ENCODE assay signal across 1 cellular context in genomic region chrX:40149286-40150175, GRCh38.
TF ChIP-seq lines count a peak whose summit lies in the region.

No MANE protein-coding gene starts in this region.

TF ChIP-seq in K562, 482 proteins besides CTCF, POLR2A, EP300 and RAD21:
- no peak for TF ChIP-seq TFAM (CRISPR knock-in tag; conservative IDR thresholded peaks at IDR 0.05)
- no peak for TF ChIP-seq ZNF77 (CRISPR knock-in tag; IDR thresholded peaks at IDR 0.05)
- TF ChIP-seq, protein P1, sequence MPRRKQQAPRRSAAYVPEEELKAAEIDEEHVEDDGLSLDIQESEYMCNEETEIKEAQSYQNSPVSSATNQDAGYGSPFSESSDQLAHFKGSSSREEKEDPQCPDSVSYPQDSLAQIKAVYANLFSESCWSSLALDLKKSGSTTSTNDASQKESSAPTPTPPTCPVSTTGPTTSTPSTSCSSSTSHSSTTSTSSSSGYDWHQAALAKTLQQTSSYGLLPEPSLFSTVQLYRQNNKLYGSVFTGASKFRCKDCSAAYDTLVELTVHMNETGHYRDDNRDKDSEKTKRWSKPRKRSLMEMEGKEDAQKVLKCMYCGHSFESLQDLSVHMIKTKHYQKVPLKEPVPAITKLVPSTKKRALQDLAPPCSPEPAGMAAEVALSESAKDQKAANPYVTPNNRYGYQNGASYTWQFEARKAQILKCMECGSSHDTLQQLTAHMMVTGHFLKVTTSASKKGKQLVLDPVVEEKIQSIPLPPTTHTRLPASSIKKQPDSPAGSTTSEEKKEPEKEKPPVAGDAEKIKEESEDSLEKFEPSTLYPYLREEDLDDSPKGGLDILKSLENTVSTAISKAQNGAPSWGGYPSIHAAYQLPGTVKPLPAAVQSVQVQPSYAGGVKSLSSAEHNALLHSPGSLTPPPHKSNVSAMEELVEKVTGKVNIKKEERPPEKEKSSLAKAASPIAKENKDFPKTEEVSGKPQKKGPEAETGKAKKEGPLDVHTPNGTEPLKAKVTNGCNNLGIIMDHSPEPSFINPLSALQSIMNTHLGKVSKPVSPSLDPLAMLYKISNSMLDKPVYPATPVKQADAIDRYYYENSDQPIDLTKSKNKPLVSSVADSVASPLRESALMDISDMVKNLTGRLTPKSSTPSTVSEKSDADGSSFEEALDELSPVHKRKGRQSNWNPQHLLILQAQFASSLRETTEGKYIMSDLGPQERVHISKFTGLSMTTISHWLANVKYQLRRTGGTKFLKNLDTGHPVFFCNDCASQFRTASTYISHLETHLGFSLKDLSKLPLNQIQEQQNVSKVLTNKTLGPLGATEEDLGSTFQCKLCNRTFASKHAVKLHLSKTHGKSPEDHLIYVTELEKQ (CRISPR knock-in tag; IDR thresholded peaks at IDR 0.05) = no peak
- TF ChIP-seq KDM4B (IDR thresholded peaks at IDR 0.05; ENCODE audit: borderline replicate concordance in 2 of 2, low read depth in 1 of 2) = no peak
- TF ChIP-seq, protein P2, sequence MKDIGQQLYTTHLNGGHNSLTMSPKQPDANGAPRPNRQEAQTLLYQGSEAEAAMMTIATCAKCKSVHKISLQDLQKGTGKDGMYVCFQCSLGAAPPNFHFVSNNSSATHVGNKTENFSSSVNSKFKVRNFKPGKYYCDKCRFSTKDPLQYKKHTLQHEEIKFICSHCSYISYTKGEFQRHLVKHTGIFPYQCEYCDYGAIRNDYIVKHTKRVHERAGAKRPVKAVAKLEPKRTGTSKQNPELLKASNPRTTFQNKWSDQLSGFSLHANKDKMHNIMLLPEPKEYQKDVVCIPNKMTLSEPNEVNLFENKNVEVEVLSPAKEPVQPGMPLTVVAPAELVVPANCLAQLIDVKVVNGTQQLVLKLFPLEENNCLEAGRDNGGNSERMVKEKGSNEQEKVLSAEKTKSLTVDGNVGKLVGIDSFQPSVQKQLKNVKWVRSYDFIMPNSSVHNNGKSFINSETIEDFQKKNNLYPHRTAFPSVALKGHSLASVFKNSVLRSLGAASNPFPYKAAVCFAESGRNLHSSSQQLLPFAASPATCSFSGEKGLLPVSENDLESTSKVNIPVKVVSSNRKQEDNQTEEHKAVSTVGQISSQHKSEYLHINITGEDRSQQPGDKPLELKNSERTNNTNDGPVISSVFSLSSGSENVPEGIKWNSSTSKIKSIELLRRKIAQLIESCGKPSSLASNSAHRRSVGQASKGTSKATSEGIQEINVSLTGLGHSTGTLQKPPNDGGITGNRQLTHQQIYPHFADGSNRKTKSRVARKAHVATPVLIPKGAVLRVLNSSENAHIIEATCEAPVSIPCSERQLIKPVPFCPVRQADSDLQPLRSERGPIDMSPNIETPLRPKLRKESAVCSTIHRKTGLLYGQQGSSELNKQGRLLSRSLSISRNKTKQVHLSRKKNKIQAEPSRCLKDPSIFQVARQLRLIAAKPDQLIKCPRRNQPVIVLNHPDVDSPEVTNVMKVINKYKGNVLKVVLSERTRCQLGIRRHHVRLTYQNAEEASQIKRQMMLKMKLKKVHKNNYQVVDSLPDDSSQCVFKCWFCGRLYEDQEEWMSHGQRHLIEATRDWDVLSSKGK (CRISPR knock-in tag; IDR thresholded peaks at IDR 0.05) = no peak
- TF ChIP-seq, protein P3, sequence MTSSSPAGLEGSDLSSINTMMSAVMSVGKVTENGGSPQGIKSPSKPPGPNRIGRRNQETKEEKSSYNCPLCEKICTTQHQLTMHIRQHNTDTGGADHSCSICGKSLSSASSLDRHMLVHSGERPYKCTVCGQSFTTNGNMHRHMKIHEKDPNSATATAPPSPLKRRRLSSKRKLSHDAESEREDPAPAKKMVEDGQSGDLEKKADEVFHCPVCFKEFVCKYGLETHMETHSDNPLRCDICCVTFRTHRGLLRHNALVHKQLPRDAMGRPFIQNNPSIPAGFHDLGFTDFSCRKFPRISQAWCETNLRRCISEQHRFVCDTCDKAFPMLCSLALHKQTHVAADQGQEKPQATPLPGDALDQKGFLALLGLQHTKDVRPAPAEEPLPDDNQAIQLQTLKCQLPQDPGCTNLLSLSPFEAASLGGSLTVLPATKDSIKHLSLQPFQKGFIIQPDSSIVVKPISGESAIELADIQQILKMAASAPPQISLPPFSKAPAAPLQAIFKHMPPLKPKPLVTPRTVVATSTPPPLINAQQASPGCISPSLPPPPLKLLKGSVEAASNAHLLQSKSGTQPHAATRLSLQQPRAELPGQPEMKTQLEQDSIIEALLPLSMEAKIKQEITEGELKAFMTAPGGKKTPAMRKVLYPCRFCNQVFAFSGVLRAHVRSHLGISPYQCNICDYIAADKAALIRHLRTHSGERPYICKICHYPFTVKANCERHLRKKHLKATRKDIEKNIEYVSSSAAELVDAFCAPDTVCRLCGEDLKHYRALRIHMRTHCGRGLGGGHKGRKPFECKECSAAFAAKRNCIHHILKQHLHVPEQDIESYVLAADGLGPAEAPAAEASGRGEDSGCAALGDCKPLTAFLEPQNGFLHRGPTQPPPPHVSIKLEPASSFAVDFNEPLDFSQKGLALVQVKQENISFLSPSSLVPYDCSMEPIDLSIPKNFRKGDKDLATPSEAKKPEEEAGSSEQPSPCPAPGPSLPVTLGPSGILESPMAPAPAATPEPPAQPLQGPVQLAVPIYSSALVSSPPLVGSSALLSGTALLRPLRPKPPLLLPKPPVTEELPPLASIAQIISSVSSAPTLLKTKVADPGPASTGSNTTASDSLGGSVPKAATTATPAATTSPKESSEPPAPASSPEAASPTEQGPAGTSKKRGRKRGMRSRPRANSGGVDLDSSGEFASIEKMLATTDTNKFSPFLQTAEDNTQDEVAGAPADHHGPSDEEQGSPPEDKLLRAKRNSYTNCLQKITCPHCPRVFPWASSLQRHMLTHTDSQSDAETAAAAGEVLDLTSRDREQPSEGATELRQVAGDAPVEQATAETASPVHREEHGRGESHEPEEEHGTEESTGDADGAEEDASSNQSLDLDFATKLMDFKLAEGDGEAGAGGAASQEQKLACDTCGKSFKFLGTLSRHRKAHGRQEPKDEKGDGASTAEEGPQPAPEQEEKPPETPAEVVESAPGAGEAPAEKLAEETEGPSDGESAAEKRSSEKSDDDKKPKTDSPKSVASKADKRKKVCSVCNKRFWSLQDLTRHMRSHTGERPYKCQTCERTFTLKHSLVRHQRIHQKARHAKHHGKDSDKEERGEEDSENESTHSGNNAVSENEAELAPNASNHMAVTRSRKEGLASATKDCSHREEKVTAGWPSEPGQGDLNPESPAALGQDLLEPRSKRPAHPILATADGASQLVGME (CRISPR knock-in tag; IDR thresholded peaks at IDR 0.05) = no peak
- no peak for TF ChIP-seq ZNF165 (CRISPR knock-in tag; IDR thresholded peaks at IDR 0.05; ENCODE audit: borderline replicate concordance)
- no peak for TF ChIP-seq ARNT (IDR thresholded peaks at IDR 0.05)
- no peak for TF ChIP-seq NCOA4 (IDR thresholded peaks at IDR 0.05; ENCODE audit: partially characterized antibody)
TF ChIP-seq in K562: peak in this region for 0.
